ENCODE assay signal across 12 cellular contexts in genomic region chr3:172471903-172472302, GRCh38. TPM values are rescaled to one million over a fixed set of nuclear protein-coding genes. Genes with fewer than 3 reads are reported as not detected.
"Had no signal": no experiment of that assay in that cellular context is flagged by ENCODE, and none has a peak within 500 bp of the region (broad histone marks: within the 10 kb centered on the region; RNA-seq: fewer than 3 reads in every experiment).

No MANE protein-coding gene starts in this region.

- H3K4me2 ChIP-seq: GM23338 had no signal

- H3K27ac ChIP-seq: GM23248 had no signal

- H2AFZ ChIP-seq: GM23248, GM23338 had no signal

- H3K9me3 ChIP-seq: HAP-1 had no signal

- H3K36me3 ChIP-seq: HAP-1 had no signal

- ATAC-seq: GM23338, HCT116 had no signal

- H3K9ac ChIP-seq: GM23248 had no signal

- FAIRE-seq: H1, H54 had no signal

- H3K4me3 ChIP-seq: GM23248, GM23338, HAP-1 had no signal

- DNase-seq: GM23248, GOT3, H7, H9, HCEC 1CT, HFFc6 had no signal

RNA-seq across cellular contexts. Expression of gene GHSR, which starts 23.6 kb away (rescaled TPM):
- total RNA-seq: GM23248, GM23338, H1, H4, H7, H9, HFFc6 had no signal
- polyA plus RNA-seq: GM23248, GM23338, H1 had no signal

RNA-seq across cellular contexts. Expression of gene TNFSF10, which starts 51.3 kb away (rescaled TPM):
- total RNA-seq: GM23248, GM23338, H1, H7, H9 had no signal
- polyA plus RNA-seq: GM23248 had no signal
